In the genomic region with DNA sequence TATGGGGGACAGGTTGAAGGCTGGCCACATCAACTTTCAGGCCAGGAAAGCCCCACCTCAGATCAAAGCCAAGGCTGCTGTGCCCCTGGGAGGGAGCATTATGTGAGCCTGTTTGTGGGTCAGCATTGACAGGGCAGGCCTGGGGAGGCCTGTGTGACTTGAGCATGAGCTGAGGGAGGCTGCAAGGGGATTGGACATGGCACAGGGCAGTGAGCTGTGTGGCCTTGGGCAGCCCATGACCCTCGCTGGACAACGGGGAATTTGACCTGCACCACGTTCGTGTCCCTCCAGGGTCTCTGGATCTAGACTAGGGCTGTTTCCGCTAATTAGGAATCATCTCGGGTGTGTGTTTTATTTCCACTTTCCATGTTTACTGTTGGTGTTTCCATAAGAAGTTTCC, we compare ENCODE assay signal across 1 cellular context.
TF ChIP-seq lines count a peak whose summit lies in the region.

No MANE protein-coding gene starts in this region.

TF ChIP-seq in K562, 482 proteins besides CTCF, POLR2A, EP300 and RAD21:
- TF ChIP-seq ZNF12 (CRISPR knock-in tag; IDR thresholded peaks at IDR 0.05) (no peak), TEAD1 (CRISPR knock-in tag; IDR thresholded peaks at IDR 0.05) (no peak), NR2C1 (IDR thresholded peaks at IDR 0.05) (no peak), NR2C1 (tag; IDR thresholded peaks at IDR 0.05) (no peak), NEUROD1 (IDR thresholded peaks at IDR 0.05; ENCODE audit: borderline replicate concordance, low read depth, low read length, partially characterized antibody) (no peak), ZNF551 (CRISPR knock-in tag; IDR thresholded peaks at IDR 0.05) (no peak), ETV6 (IDR thresholded peaks at IDR 0.05; ENCODE audit: borderline replicate concordance in 1 of 2, low read depth in 2 of 2, low read length in 1 of 2) (no peak), ETV6 (CRISPR knock-in tag; IDR thresholded peaks at IDR 0.05; ENCODE audit: borderline replicate concordance) (no peak), BRD4 (IDR thresholded peaks at IDR 0.05) (no peak), SRSF7 (optimal IDR thresholded peaks at IDR 0.05; ENCODE audit: low read depth, low read length) (no peak), BCOR (IDR thresholded peaks at IDR 0.05) (no peak), BDP1 (IDR thresholded peaks at IDR 0.05; ENCODE audit: insufficient read depth, insufficient read length) (no peak), RBM14 (IDR thresholded peaks at IDR 0.05; ENCODE audit: borderline replicate concordance, insufficient read depth, low read depth, low read length) (no peak), NUFIP1 (IDR thresholded peaks at IDR 0.05; ENCODE audit: partially characterized antibody) (no peak), KDM2B (CRISPR knock-in tag; IDR thresholded peaks at IDR 0.05) (no peak), CBX5 (IDR thresholded peaks at IDR 0.05; ENCODE audit: borderline replicate concordance, low read depth) (no peak), POLR2G (IDR thresholded peaks at IDR 0.05; ENCODE audit: low read depth, low read length) (no peak), ZNF830 (CRISPR knock-in tag; IDR thresholded peaks at IDR 0.05) (no peak), SLC30A9 (CRISPR knock-in tag; IDR thresholded peaks at IDR 0.05) (no peak), POLR3A (IDR thresholded peaks at IDR 0.05; ENCODE audit: borderline replicate concordance, extremely low read depth, insufficient read depth, insufficient read length) (no peak), ZKSCAN3 (CRISPR knock-in tag; IDR thresholded peaks at IDR 0.05) (no peak)
